14 cellular contexts compared by ENCODE assay signal in the genomic region with DNA sequence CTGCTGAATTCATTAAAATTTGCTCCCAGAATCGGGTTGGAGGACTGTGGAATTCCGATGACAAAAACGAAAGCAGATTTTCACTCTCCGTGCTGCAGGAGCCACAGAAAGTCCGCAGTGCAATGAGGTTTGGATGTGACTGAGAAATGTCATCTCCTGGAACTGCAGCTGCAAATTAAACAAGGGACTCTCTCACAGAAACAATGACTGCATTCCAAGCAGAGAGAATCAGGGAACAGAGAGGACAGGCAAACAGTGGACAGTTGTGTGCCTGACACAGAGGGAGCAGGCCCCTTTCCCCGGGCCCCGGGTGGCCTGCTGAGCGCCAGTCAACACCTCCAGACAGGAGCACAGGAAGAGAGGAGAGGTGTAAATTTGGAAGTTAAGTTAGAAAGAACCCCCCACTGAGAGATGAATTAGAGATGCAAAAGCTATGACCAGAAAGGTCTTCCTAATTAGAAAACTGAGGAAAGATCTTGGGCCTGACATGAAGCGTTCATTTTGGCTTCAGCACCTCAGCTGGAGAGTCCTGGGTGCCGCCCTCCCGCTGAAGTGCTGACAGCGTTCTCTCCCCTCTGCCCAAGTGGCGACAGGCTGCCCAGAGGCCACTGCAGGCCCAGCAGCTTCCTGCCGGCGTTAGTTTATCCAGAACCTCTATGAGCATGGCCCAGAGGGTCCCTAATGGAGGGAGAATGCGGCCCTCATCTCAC.
DNase-seq lines count a peak whose midpoint lies in the region; ATAC-seq and TF ChIP-seq lines count a peak whose summit lies in the region.
"Had no signal": no experiment of that assay in that cellular context is flagged by ENCODE, and none has a peak within 500 bp of the region (broad histone marks: within the 10 kb centered on the region; RNA-seq: fewer than 3 reads in every experiment).

No MANE protein-coding gene starts in this region.

- no peaks in the 10 kb centered on the region for H3K27me3 Mint-ChIP-seq in neural crest cell (ENCODE audit: low read depth)
- H3K27me3 Mint-ChIP-seq in activated T-cell treated with anti-CD3 and anti-CD28 coated beads, Interleukin-2, amount 50 U/mL, for 4 hours (ENCODE audit: low read depth) = no peaks in the 10 kb centered on the region
- H3K27me3 Mint-ChIP-seq: activated CD8-positive, alpha-beta T cell treated with anti-CD3 and anti-CD28 coated beads for 36 hours; central memory CD8-positive, alpha-beta T cell had no signal

- H3K27ac ChIP-seq in ACC112 (ENCODE audit: low read depth, low read length) (no peak overlapping the region), foreskin keratinocyte (no peak overlapping the region)

- H3K27me3 ChIP-seq in ACC112 (ENCODE audit: insufficient read depth, low read length) (no peaks in the 10 kb centered on the region), foreskin keratinocyte (no peaks in the 10 kb centered on the region)

- no peak for ATAC-seq in foreskin keratinocyte
- ATAC-seq in activated T-cell treated with anti-CD3 and anti-CD28 coated beads, Interleukin-2, amount 50 U/mL, for 4 hours = no peak
- no peak for ATAC-seq in GM19455 (IDR thresholded peaks at IDR 0.05; ENCODE audit: unreplicated experiment)
- ATAC-seq: activated CD8-positive, alpha-beta T cell treated with anti-CD3 and anti-CD28 coated beads for 36 hours; stimulated activated effector memory CD8-positive, alpha-beta T cell treated with anti-CD3 and anti-CD28 coated beads, Interleukin-12 subunit alpha, Interleukin-12 subunit beta, amount 100 ng/mL, for 72 hours had no signal

- H3K79me2 ChIP-seq in ACC112 (ENCODE audit: control insufficient read depth, insufficient read depth, low read length, unreplicated experiment) = no peaks in the 10 kb centered on the region

- peak overlapping the region; percentile 89 for H3K27ac Mint-ChIP-seq in neural crest cell (ENCODE audit: unreplicated experiment)
- H3K27ac Mint-ChIP-seq: activated CD8-positive, alpha-beta T cell treated with anti-CD3 and anti-CD28 coated beads for 36 hours; stimulated activated effector memory CD8-positive, alpha-beta T cell treated with anti-CD3 and anti-CD28 coated beads, Interleukin-12 subunit alpha, Interleukin-12 subunit beta, amount 100 ng/mL, for 72 hours had no signal

- POLR2A ChIA-PET in GM10248 (lab: Yijun Ruan, JAX) = no interaction called here

- no peaks in the 10 kb centered on the region for H3K4me1 ChIP-seq in ACC112 (ENCODE audit: control insufficient read depth, insufficient read depth, low read length, unreplicated experiment)
- H3K4me1 ChIP-seq in foreskin keratinocyte = no peaks in the 10 kb centered on the region

- no peaks in the 10 kb centered on the region for H3K36me3 Mint-ChIP-seq in neural crest cell (ENCODE audit: low read depth)
- no peaks in the 10 kb centered on the region for H3K36me3 Mint-ChIP-seq in activated T-cell treated with anti-CD3 and anti-CD28 coated beads, Interleukin-2, amount 50 U/mL, for 4 hours (ENCODE audit: insufficient read depth)
- H3K36me3 Mint-ChIP-seq: stimulated activated effector memory CD8-positive, alpha-beta T cell treated with anti-CD3 and anti-CD28 coated beads, Interleukin-12 subunit alpha, Interleukin-12 subunit beta, amount 100 ng/mL, for 72 hours had no signal

- peak overlapping the region; percentile 68 for H3K4me3 ChIP-seq in ACC112 (ENCODE audit: low read depth, low read length)
- H3K4me3 ChIP-seq in fibroblast of villous mesenchyme (ENCODE audit: low read depth, low read length) = peak overlapping the region; percentile 40

- H3K9me3 Mint-ChIP-seq in neural crest cell = peaks cover 5% of the 10 kb centered on the region
- H3K9me3 Mint-ChIP-seq in activated T-cell treated with anti-CD3 and anti-CD28 coated beads, Interleukin-2, amount 50 U/mL, for 4 hours = no peaks in the 10 kb centered on the region
- H3K9me3 Mint-ChIP-seq: activated CD8-positive, alpha-beta T cell treated with anti-CD3 and anti-CD28 coated beads for 36 hours; stimulated activated effector memory CD8-positive, alpha-beta T cell treated with anti-CD3 and anti-CD28 coated beads, Interleukin-12 subunit alpha, Interleukin-12 subunit beta, amount 100 ng/mL, for 72 hours had no signal

- peak overlapping the region; percentile 88 for H2AFZ ChIP-seq in ACC112 (ENCODE audit: low read length, unreplicated experiment)

- no peaks in the 10 kb centered on the region for H3K36me3 ChIP-seq in ACC112 (ENCODE audit: insufficient read depth, low read length)

- DNase-seq in RPMI7951 (ENCODE audit: low read depth) (peak; percentile 52), fibroblast of villous mesenchyme (ENCODE audit: low read depth) (peak; percentile 16), neural crest cell (ENCODE audit: low read depth, low spot score) (peak; percentile 17), foreskin keratinocyte (no peak), GM10248 (ENCODE audit: extremely low spot score) (no peak)
- no peak for DNase-seq in activated T-cell treated with anti-CD3 and anti-CD28 coated beads, Interleukin-2, amount 50 U/mL, for 4 hours
- DNase-seq: activated CD8-positive, alpha-beta T cell treated with anti-CD3 and anti-CD28 coated beads for 36 hours; AML-193; islet precursor cell; NCI-H345 had no signal

- CTCF ChIA-PET in GM10248 (lab: Yijun Ruan, JAX) = no interaction called here

- peak overlapping the region; percentile 11 for H3K4me3 Mint-ChIP-seq in neural crest cell
- no peak overlapping the region for H3K4me3 Mint-ChIP-seq in activated T-cell treated with anti-CD3 and anti-CD28 coated beads, Interleukin-2, amount 50 U/mL, for 4 hours
- H3K4me3 Mint-ChIP-seq: activated CD8-positive, alpha-beta T cell treated with anti-CD3 and anti-CD28 coated beads for 36 hours; central memory CD8-positive, alpha-beta T cell; stimulated activated effector memory CD8-positive, alpha-beta T cell treated with anti-CD3 and anti-CD28 coated beads, Interleukin-12 subunit alpha, Interleukin-12 subunit beta, amount 100 ng/mL, for 72 hours had no signal

- H3K4me1 Mint-ChIP-seq in neural crest cell = peaks cover 35% of the 10 kb centered on the region
- no peaks in the 10 kb centered on the region for H3K4me1 Mint-ChIP-seq in activated T-cell treated with anti-CD3 and anti-CD28 coated beads, Interleukin-2, amount 50 U/mL, for 4 hours (ENCODE audit: low read depth)
- H3K4me1 Mint-ChIP-seq: central memory CD8-positive, alpha-beta T cell; stimulated activated effector memory CD8-positive, alpha-beta T cell treated with anti-CD3 and anti-CD28 coated beads, Interleukin-12 subunit alpha, Interleukin-12 subunit beta, amount 100 ng/mL, for 72 hours had no signal

- no peak for TF ChIP-seq CTCF in fibroblast of villous mesenchyme (IDR thresholded peaks at IDR 0.05; ENCODE audit: insufficient read depth, low read depth, low read length)
- TF ChIP-seq CTCF in neural crest cell (conservative IDR thresholded peaks at IDR 0.05) = no peak
- no peak for TF ChIP-seq CTCF in foreskin keratinocyte (conservative IDR thresholded peaks at IDR 0.05)
- TF ChIP-seq CTCF in GM10248 (IDR thresholded peaks at IDR 0.05; ENCODE audit: control extremely low read depth, extremely low read depth, low read depth, missing control alignments) = no peak

Comparison
In these comparisons a context has a peak if more than half of its experiments do, and no peak if none do; other contexts are left out.
1. DNase-seq: peak in RPMI7951 (single experiment), fibroblast of villous mesenchyme (single experiment) and neural crest cell (single experiment); none in foreskin keratinocyte (0 of 2), activated T-cell treated with anti-CD3 and anti-CD28 coated beads, Interleukin-2, amount 50 U/mL, for 4 hours (single experiment) and GM10248 (single experiment).